ENCODE assay signal across 21 cellular contexts in the genomic region with DNA sequence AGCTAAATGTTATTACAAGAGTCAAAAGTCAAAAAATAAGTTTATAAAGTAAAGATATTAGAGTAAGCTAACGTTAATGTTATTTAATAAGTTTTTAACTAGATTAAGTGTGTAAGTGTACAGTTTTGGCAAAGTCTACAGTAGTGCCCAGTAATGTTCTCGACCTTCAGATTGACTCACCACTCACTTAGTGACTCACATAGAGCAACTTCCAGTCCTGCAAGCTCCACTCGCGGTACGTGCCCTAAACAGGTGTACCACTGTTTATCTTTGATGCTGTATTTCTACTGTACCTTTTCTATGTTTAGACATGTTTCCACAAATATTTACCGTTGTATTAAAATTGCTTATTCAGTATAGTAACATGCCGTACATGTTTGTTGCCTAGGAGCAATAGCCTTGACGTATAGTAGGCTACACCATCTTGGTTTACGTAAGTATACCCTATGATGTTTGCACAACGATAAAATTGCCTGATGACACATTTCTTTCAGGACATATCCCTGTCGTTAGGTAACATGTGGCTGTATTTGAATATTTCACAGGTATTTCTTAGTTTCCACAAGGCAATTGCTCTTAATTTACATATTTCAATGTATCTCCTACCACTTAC.
DNase-seq lines count a peak whose midpoint lies in the region; TF ChIP-seq lines count a peak whose summit lies in the region.
"Had no signal": no experiment of that assay in that cellular context is flagged by ENCODE, and none has a peak within 500 bp of the region (broad histone marks: within the 10 kb centered on the region; RNA-seq: fewer than 3 reads in every experiment).

No MANE protein-coding gene starts in this region.

- CTCF ChIA-PET in RWPE1 (lab: Yijun Ruan, JAX): no interaction called here

- H3F3A ChIP-seq in neural progenitor cell (ENCODE audit: low read depth): no peaks in the 10 kb centered on the region

- no peaks in the 10 kb centered on the region for H3K36me3 Mint-ChIP-seq in neural progenitor cell
- H3K36me3 Mint-ChIP-seq: CD8-positive, alpha-beta T cell; IgD-negative memory B cell had no signal

- no peaks in the 10 kb centered on the region for H3K27me3 ChIP-seq in neural progenitor cell
- H3K27me3 ChIP-seq in hepatocyte: no peaks in the 10 kb centered on the region
- H3K27me3 ChIP-seq: BLaER1 treated with 17β-estradiol and CSF1 and Interleukin-3, amounts not matched to agents 10 nM and 100 nM had no signal

- H3K9ac ChIP-seq in neural progenitor cell: no peak overlapping the region
- H3K9ac ChIP-seq: BLaER1 treated with 17β-estradiol and CSF1 and Interleukin-3, amounts not matched to agents 10 nM and 100 nM had no signal

- DNase-seq in HPDE6-E6E7 (ENCODE audit: extremely low spot score): peak; percentile 37
- DNase-seq in RWPE1 (ENCODE audit: low spot score): peak; percentile 6
- DNase-seq in epithelial cell of prostate (ENCODE audit: low read depth, low spot score): peak; percentile 26
- DNase-seq in neural progenitor cell (ENCODE audit: low spot score): no peak
- DNase-seq in hepatocyte (ENCODE audit: low spot score): no peak
- DNase-seq in NCI-H774 (lab: John Stamatoyannopoulos, UW): no peak
- no peak for DNase-seq in hippocampal formation (lab: John Stamatoyannopoulos, UW)
- DNase-seq: Calu3; CD8-positive, alpha-beta T cell; DND-41; H7; HFFc6; Kasumi-1; NCI-H1105; NCI-H2081 treated with DMSO at 0.1 percent for 48 hours; NCI-H510A; NCI-H748 treated with DMSO at 0.1 percent for 48 hours; OCI-M1 had no signal

- 88% methylated on average over 11 of the region's 11 CpGs for WGBS in hepatocyte (ENCODE audit: low lambda C conversion rate, missing lambda C conversion rate)

- POLR2A ChIA-PET in RWPE1 (lab: Yijun Ruan, JAX; ENCODE audit: low non-redundant PET): no interaction called here

- H3K4me1 ChIP-seq in neural progenitor cell: no peaks in the 10 kb centered on the region
- H3K4me1 ChIP-seq in hepatocyte (ENCODE audit: insufficient read depth): no peaks in the 10 kb centered on the region
- H3K4me1 ChIP-seq: BLaER1 treated with 17β-estradiol and CSF1 and Interleukin-3, amounts not matched to agents 10 nM and 100 nM had no signal

- H2AFZ ChIP-seq in neural progenitor cell (replicated peaks) (peak overlapping the region; percentile 36), hepatocyte (no peak overlapping the region)

- H3K79me2 ChIP-seq in neural progenitor cell (ENCODE audit: low read depth): no peaks in the 10 kb centered on the region
- no peaks in the 10 kb centered on the region for H3K79me2 ChIP-seq in hepatocyte

- H3K9me3 Mint-ChIP-seq in neural progenitor cell: no peaks in the 10 kb centered on the region

- H3K36me3 ChIP-seq in neural progenitor cell (no peaks in the 10 kb centered on the region), hepatocyte (replicated peaks; ENCODE audit: insufficient read depth, low read depth) (no peaks in the 10 kb centered on the region)
- H3K36me3 ChIP-seq: BLaER1 treated with 17β-estradiol and CSF1 and Interleukin-3, amounts not matched to agents 10 nM and 100 nM had no signal

- no peaks in the 10 kb centered on the region for H3K9me2 ChIP-seq in hepatocyte (replicated peaks; ENCODE audit: insufficient read depth)

- TF ChIP-seq CTCF in RWPE1 (conservative IDR thresholded peaks at IDR 0.05; ENCODE audit: low read depth) (no peak), neural progenitor cell (IDR thresholded peaks at IDR 0.05) (no peak), hepatocyte (IDR thresholded peaks at IDR 0.05; ENCODE audit: poor library complexity) (no peak)

- no peak overlapping the region for H3K27ac ChIP-seq in RWPE1
- no peak overlapping the region for H3K27ac ChIP-seq in epithelial cell of prostate
- no peak overlapping the region for H3K27ac ChIP-seq in neural progenitor cell
- no peak overlapping the region for H3K27ac ChIP-seq in hepatocyte
- H3K27ac ChIP-seq: BLaER1 treated with 17β-estradiol and CSF1 and Interleukin-3, amounts not matched to agents 10 nM and 100 nM; HL-60 had no signal

- H3K4me1 Mint-ChIP-seq in neural progenitor cell: no peaks in the 10 kb centered on the region
- H3K4me1 Mint-ChIP-seq: IgD-negative memory B cell had no signal

- H3K4me3 ChIP-seq in neural progenitor cell: no peak overlapping the region
- no peak overlapping the region for H3K4me3 ChIP-seq in hepatocyte
- H3K4me3 ChIP-seq: BLaER1 treated with 17β-estradiol and CSF1 and Interleukin-3, amounts not matched to agents 10 nM and 100 nM had no signal

- H3K27ac Mint-ChIP-seq in neural progenitor cell: no peak overlapping the region
- H3K27ac Mint-ChIP-seq: CD8-positive, alpha-beta T cell; HFFc6; IgD-negative memory B cell had no signal

- H3K4me3 Mint-ChIP-seq in neural progenitor cell: no peak overlapping the region
- H3K4me3 Mint-ChIP-seq: CD8-positive, alpha-beta T cell; HFFc6; IgD-negative memory B cell had no signal

- H3K4me2 ChIP-seq in neural progenitor cell (no peak overlapping the region), hepatocyte (no peak overlapping the region)
- H3K4me2 ChIP-seq: BLaER1 treated with 17β-estradiol and CSF1 and Interleukin-3, amounts not matched to agents 10 nM and 100 nM had no signal

- H4K20me1 ChIP-seq in neural progenitor cell (ENCODE audit: low read depth) (no peaks in the 10 kb centered on the region), hepatocyte (ENCODE audit: insufficient read depth, poor library complexity, severe bottlenecking) (no peaks in the 10 kb centered on the region)
- H4K20me1 ChIP-seq: BLaER1 treated with 17β-estradiol and CSF1 and Interleukin-3, amounts not matched to agents 10 nM and 100 nM had no signal

- no peaks in the 10 kb centered on the region for H3K27me3 Mint-ChIP-seq in neural progenitor cell (ENCODE audit: insufficient read depth, low read depth)
- H3K27me3 Mint-ChIP-seq: IgD-negative memory B cell had no signal

- peaks cover 7% of the 10 kb centered on the region for H3K9me3 ChIP-seq in neural progenitor cell (ENCODE audit: low read depth)
- no peaks in the 10 kb centered on the region for H3K9me3 ChIP-seq in hepatocyte (ENCODE audit: low read depth)
- H3K9me3 ChIP-seq: BLaER1 treated with 17β-estradiol and CSF1 and Interleukin-3, amounts not matched to agents 10 nM and 100 nM had no signal

Comparison
In these comparisons a context has a peak if more than half of its experiments do, and no peak if none do; other contexts are left out.
1. DNase-seq: peak in HPDE6-E6E7 (single experiment), RWPE1 (single experiment) and epithelial cell of prostate (single experiment); none in neural progenitor cell (single experiment), hepatocyte (single experiment), NCI-H774 (single experiment) and hippocampal formation (0 of 2).